27 cellular contexts compared by ENCODE assay signal in the genomic region with DNA sequence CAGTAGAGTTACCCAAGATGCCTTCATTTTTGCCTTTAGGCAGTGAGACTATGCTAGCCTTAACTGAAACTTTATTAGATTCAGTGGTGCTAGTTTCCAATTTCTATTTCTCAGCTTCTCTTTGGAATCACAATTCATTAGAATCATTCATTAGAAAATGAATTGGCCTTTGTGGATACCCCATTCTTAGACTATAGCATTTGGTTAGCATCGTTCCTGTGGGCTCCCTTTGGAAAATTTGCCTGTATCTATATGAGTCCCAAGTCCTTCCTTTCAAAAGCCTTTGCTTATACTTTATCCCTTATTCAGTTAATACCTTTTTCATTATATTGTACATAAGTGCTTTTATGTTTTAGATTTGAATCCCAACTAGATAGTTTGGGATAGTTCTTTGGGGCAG.
"Had no signal": no experiment of that assay in that cellular context is flagged by ENCODE, and none has a peak within 500 bp of the region (broad histone marks: within the 10 kb centered on the region; RNA-seq: fewer than 3 reads in every experiment).

No MANE protein-coding gene starts in this region.

- H3K27me3 ChIP-seq: stomach, suprapubic skin, testis, thyroid gland, tibial artery, tibial nerve, transverse colon, upper lobe of left lung, upper lobe of right lung, uterus, vagina had no signal

- H3K36me3 ChIP-seq: stomach, suprapubic skin, thoracic aorta, thyroid gland, tibial artery, tibial nerve, transverse colon, upper lobe of left lung, upper lobe of right lung, uterus, vagina had no signal

- H3K27ac ChIP-seq: stomach, suprapubic skin, thoracic aorta, thyroid gland, tibial artery, transverse colon, upper lobe of left lung, upper lobe of right lung, uterus, vagina had no signal

- H3K4me1 ChIP-seq: suprapubic skin, uterus had no signal

- DNase-seq: stimulated activated CD4-positive, alpha-beta T cell treated with anti-CD3 and anti-CD28 coated beads, Interleukin-2, amount 100 ng/mL, for 48 hours; stimulated activated CD4-positive, alpha-beta T cell treated with anti-CD3 and anti-CD28 coated beads, Interleukin-4, amount 100 ng/mL, for 1 hour; stimulated activated CD4-positive, alpha-beta T cell treated with anti-CD3 and anti-CD28 coated beads, Interleukin-4, amount 100 ng/mL, for 24 hours; stimulated activated CD4-positive, alpha-beta T cell treated with anti-CD3 and anti-CD28 coated beads, Interleukin-4, amount 100 ng/mL, for 4 hours; stimulated activated CD8-positive, alpha-beta memory T cell treated with anti-CD3 and anti-CD28 coated beads, Interleukin-4, amount 100 ng/mL, for 48 hours; stimulated activated naive B cell treated with anti-CD40 and anti-IgM and Interleukin-4, amounts not matched to agents 10 μg/mL and 1 μg/mL and 100 μg/mL, for 72 hours; stimulated activated naive CD4-positive, alpha-beta T cell; stimulated activated naive CD4-positive, alpha-beta T cell treated with Interleukin-2 at 50 U/mL for 16 hours; stimulated activated naive CD8-positive, alpha-beta T cell treated with anti-CD3 and anti-CD28 coated beads, Interleukin-15, amount 100 ng/mL, for 72 hours; stimulated activated naive CD8-positive, alpha-beta T cell treated with anti-CD3 and anti-CD28 coated beads, Interleukin-15, Interleukin-2, amounts not matched to agents 100 U/mL and 50 U/mL, for 24 hours; stomach; substantia nigra; testis; thyroid gland; tibial artery; transverse colon; trophoblast cell; upper lobe of left lung; upper lobe of right lung; uterus had no signal

- H3K4me3 ChIP-seq: stomach, suprapubic skin, testis, thoracic aorta, thyroid gland, tibial artery, tibial nerve, transverse colon, upper lobe of left lung, upper lobe of right lung, uterus, vagina had no signal

- H3K9me3 ChIP-seq: stomach, suprapubic skin, testis, thoracic aorta, thyroid gland, tibial artery, tibial nerve, transverse colon, upper lobe of left lung, upper lobe of right lung, uterus, vagina had no signal

- ATAC-seq: stimulated activated effector memory CD8-positive, alpha-beta T cell treated with anti-CD3 and anti-CD28 coated beads, Interleukin-12 subunit alpha, Interleukin-12 subunit beta, amount 100 ng/mL, for 72 hours; stimulated activated memory B cell treated with anti-CD40 and anti-IgM and Interleukin-4, amounts not matched to agents 10 μg/mL and 1 μg/mL and 100 μg/mL, for 72 hours; stimulated activated naive B cell treated with anti-CD40 and anti-IgM and Interleukin-4, amounts not matched to agents 10 μg/mL and 1 μg/mL and 100 μg/mL, for 72 hours; stimulated activated naive CD8-positive, alpha-beta T cell treated with anti-CD3 and anti-CD28 coated beads, Interleukin-15, amount 100 ng/mL, for 72 hours; stimulated activated naive CD8-positive, alpha-beta T cell treated with anti-CD3 and anti-CD28 coated beads, Interleukin-15, Interleukin-2, amounts not matched to agents 100 U/mL and 50 U/mL, for 24 hours; upper lobe of right lung had no signal

- FAIRE-seq: urothelium cell line had no signal
